ENCODE assay signal across 10 cellular contexts in genomic region chr11:33375236-33375635, GRCh38. TPM values are rescaled to one million over a fixed set of nuclear protein-coding genes. Genes with fewer than 3 reads are reported as not detected.
A peak's percentile ranks its signal among the peaks of the same experiment; 100 is the strongest.
DNase-seq lines count a peak whose midpoint lies in the region; ATAC-seq and TF ChIP-seq lines count a peak whose summit lies in the region.
"Had no signal": no experiment of that assay in that cellular context is flagged by ENCODE, and none has a peak within 500 bp of the region (broad histone marks: within the 10 kb centered on the region; RNA-seq: fewer than 3 reads in every experiment).

No MANE protein-coding gene starts in this region.

- H3K36me3 ChIP-seq in ES-I3 (ENCODE audit: insufficient read depth, low read length) (no peaks in the 10 kb centered on the region), Panc1 (ENCODE audit: control insufficient read depth, insufficient read depth, low read length) (no peaks in the 10 kb centered on the region), endodermal cell (ENCODE audit: control insufficient read depth, insufficient read depth, low read length) (no peaks in the 10 kb centered on the region)

- no peak for ATAC-seq in Panc1
- ATAC-seq in GM21723 (IDR thresholded peaks at IDR 0.05; ENCODE audit: unreplicated experiment): no peak
- ATAC-seq in HG02588 (IDR thresholded peaks at IDR 0.05; ENCODE audit: unreplicated experiment): no peak

- WGBS in endodermal cell (ENCODE audit: insufficient coverage in 1 of 2, insufficient read length in 1 of 2), 2 experiments: 87 to 95% methylated on average over 5 to 11 of the region's 11 CpGs

- H3K4me1 ChIP-seq in ES-I3 (ENCODE audit: insufficient read depth, low read length): peaks cover 16% of the 10 kb centered on the region
- peaks cover 21% of the 10 kb centered on the region for H3K4me1 ChIP-seq in Panc1 (ENCODE audit: control insufficient read depth, insufficient read depth, low read length)
- H3K4me1 ChIP-seq in endodermal cell (ENCODE audit: control insufficient read depth, insufficient read depth, low read length): peaks cover 12% of the 10 kb centered on the region

- no peak overlapping the region for H3K27ac Mint-ChIP-seq in endodermal cell
- peak overlapping the region; percentile 23 for H3K27ac Mint-ChIP-seq in osteocyte (ENCODE audit: unreplicated experiment)

- H3K9me3 Mint-ChIP-seq in endodermal cell: no peaks in the 10 kb centered on the region
- no peaks in the 10 kb centered on the region for H3K9me3 Mint-ChIP-seq in osteocyte (ENCODE audit: unreplicated experiment)

- intact Hi-C loops in Panc1 (cut with micrococcal nuclease; ENCODE audit: unreplicated experiment): loop anchor here (10.0 kb wide), 1 partner anchor 450 kb away; no protein-coding TSS in a partner anchor

- H3K27ac ChIP-seq in Panc1 (ENCODE audit: low read length): peak overlapping the region; percentile 61; the same call in 1 of the 2 replicates
- no peak overlapping the region for H3K27ac ChIP-seq in endodermal cell (ENCODE audit: low read depth, low read length)
- H3K27ac ChIP-seq: VCaP had no signal

- peaks cover 62% of the 10 kb centered on the region for H3K27me3 Mint-ChIP-seq in endodermal cell (ENCODE audit: insufficient read depth)
- H3K27me3 Mint-ChIP-seq in osteocyte (ENCODE audit: unreplicated experiment): no peaks in the 10 kb centered on the region

- POLR2A ChIA-PET in Panc1 (lab: Charles Lee): no interaction called here

- H3K36me3 Mint-ChIP-seq in endodermal cell (ENCODE audit: low read depth) (no peaks in the 10 kb centered on the region), osteocyte (ENCODE audit: unreplicated experiment) (no peaks in the 10 kb centered on the region)

- no peak for TF ChIP-seq CTCF in Panc1 (IDR thresholded peaks at IDR 0.05)
- no peak for TF ChIP-seq CTCF in endodermal cell (conservative IDR thresholded peaks at IDR 0.05)
- no peak for TF ChIP-seq CTCF in osteocyte (IDR thresholded peaks at IDR 0.05)

- peaks cover 18% of the 10 kb centered on the region for H3K4me1 Mint-ChIP-seq in endodermal cell
- peaks cover 47% of the 10 kb centered on the region for H3K4me1 Mint-ChIP-seq in osteocyte (ENCODE audit: unreplicated experiment)

- H3K9ac ChIP-seq in ES-I3 (ENCODE audit: low read depth, low read length) (peak overlapping the region; percentile 84; the same call in 1 of the 2 replicates), endodermal cell (ENCODE audit: extremely low read depth, low read length, poor library complexity, severe bottlenecking) (no peak overlapping the region)

- H3K27me3 ChIP-seq in Panc1 (ENCODE audit: control insufficient read depth, insufficient read depth, low read length): no peaks in the 10 kb centered on the region
- peaks cover 41% of the 10 kb centered on the region for H3K27me3 ChIP-seq in endodermal cell (ENCODE audit: control insufficient read depth, insufficient read depth, low read length, poor library complexity, severe bottlenecking)

- BruUV-seq in Panc1 (replicated peaks; lab: Mats Ljungman, UMichigan): no TSS peak

- H3K9me3 ChIP-seq in ES-I3 (ENCODE audit: control insufficient read depth, insufficient read depth, low read length) (no peaks in the 10 kb centered on the region), Panc1 (ENCODE audit: control insufficient read depth, insufficient read depth, low read depth, low read length) (no peaks in the 10 kb centered on the region), endodermal cell (ENCODE audit: control insufficient read depth, low read length) (no peaks in the 10 kb centered on the region)

- DNase-seq in Panc1 (ENCODE audit: low read depth, low spot score): no peak
- peak; percentile 55 for DNase-seq in endodermal cell
- DNase-seq in osteocyte (ENCODE audit: extremely low spot score, unreplicated experiment): no peak
- DNase-seq in NCI-H2029 treated with DMSO at 0.1 percent for 48 hours (lab: John Stamatoyannopoulos, UW): no peak
- DNase-seq in midbrain (lab: John Stamatoyannopoulos, UW): no peak
- DNase-seq: GOT3 had no signal

- CTCF ChIA-PET in Panc1 (lab: Charles Lee): no interaction called here

- peak overlapping the region; percentile 58 to 69 for H3K4me3 ChIP-seq in Panc1 (ENCODE audit: low read depth in 2 of 2, low read length in 2 of 2)
- H3K4me3 ChIP-seq in endodermal cell (ENCODE audit: low read length): peak overlapping the region; percentile 73

- in situ Hi-C loops in Panc1 (cut with HindIII; ENCODE audit: low pct_unique_long_range_greater_than_20kb, low sequenced_read_pairs): no loop called here

- H3K4me3 Mint-ChIP-seq in endodermal cell (peak overlapping the region; percentile 55), osteocyte (ENCODE audit: unreplicated experiment) (peak overlapping the region; percentile 72)

RNA-seq across cellular contexts. Expression of gene KIAA1549L, which starts 0.7 kb away (rescaled TPM):
- total RNA-seq in Panc1 (2021; ENCODE audit: unreplicated experiment) (15.5 TPM), endodermal cell (1 to 10 TPM; 1.6 to 3.2 TPM), osteocyte (7.2 and 7.6 TPM in 2 replicates)
- polyA plus RNA-seq in Panc1 (2012; ENCODE audit: insufficient read length): 15.1 TPM
- 8.2 TPM for polyA plus RNA-seq in endodermal cell (2013, experiment 1 of 2)
- 7.9 TPM for polyA plus RNA-seq in endodermal cell (2013, experiment 2 of 2)
